Comparison of ENCODE assay signal across 8 cellular contexts in genomic region chr12:50734409-50735263, GRCh38. TPM values are rescaled to one million over a fixed set of nuclear protein-coding genes. Genes with fewer than 3 reads are reported as not detected.
DNase-seq lines count a peak whose midpoint lies in the region; ATAC-seq and TF ChIP-seq lines count a peak whose summit lies in the region.

No MANE protein-coding gene starts in this region.

- no peak overlapping the region for H3K4me3 Mint-ChIP-seq in stimulated activated naive B cell treated with anti-CD40 and anti-IgM and Interleukin-4, amounts not matched to agents 10 μg/mL and 1 μg/mL and 100 μg/mL, for 72 hours

- H3K36me3 Mint-ChIP-seq in stimulated activated naive B cell treated with anti-CD40 and anti-IgM and Interleukin-4, amounts not matched to agents 10 μg/mL and 1 μg/mL and 100 μg/mL, for 72 hours, result peaks cover 45 to 72% of the 10 kb centered on the region in 2 donors

- H3K9me3 Mint-ChIP-seq in stimulated activated naive B cell treated with anti-CD40 and anti-IgM and Interleukin-4, amounts not matched to agents 10 μg/mL and 1 μg/mL and 100 μg/mL, for 72 hours, result no peaks in the 10 kb centered on the region

- peak overlapping the region; percentile 31 for H3K27ac ChIP-seq in VCaP
- H3K27ac ChIP-seq in left ventricle myocardium inferior (replicated peaks), result no peak overlapping the region

- no peaks in the 10 kb centered on the region for H3K27me3 Mint-ChIP-seq in stimulated activated naive B cell treated with anti-CD40 and anti-IgM and Interleukin-4, amounts not matched to agents 10 μg/mL and 1 μg/mL and 100 μg/mL, for 72 hours

- H3K4me1 ChIP-seq in left ventricle myocardium inferior, result peaks cover 8% of the 10 kb centered on the region

- DNase-seq in NCI-H2107 treated with DMSO at 0.1 percent for 48 hours (lab: John Stamatoyannopoulos, UW; ENCODE audit: unreplicated experiment) (peak; percentile 13), NCI-H2107 (lab: John Stamatoyannopoulos, UW) (no peak), KBM-7 (peak; percentile 56), left ventricle myocardium inferior (no peak), NCI-H345 (lab: John Stamatoyannopoulos, UW) (no peak)
- DNase-seq in stimulated activated naive B cell treated with anti-CD40 and anti-IgM and Interleukin-4, amounts not matched to agents 10 μg/mL and 1 μg/mL and 100 μg/mL, for 72 hours, result no peak

- H3K27me3 ChIP-seq in left ventricle myocardium inferior (ENCODE audit: low read depth), result no peaks in the 10 kb centered on the region

- intact Hi-C loops in left ventricle myocardium inferior (cut with micrococcal nuclease), result no loop called here

- TF ChIP-seq CTCF in VCaP (conservative IDR thresholded peaks at IDR 0.05), result peak; percentile 83
- peak; percentile 73 for TF ChIP-seq CTCF in left ventricle myocardium inferior (IDR thresholded peaks at IDR 0.05; ENCODE audit: borderline replicate concordance)

- no peaks in the 10 kb centered on the region for H3K9me3 ChIP-seq in left ventricle myocardium inferior (replicated peaks)

- no peak overlapping the region for H3K4me3 ChIP-seq in left ventricle myocardium inferior

- in situ Hi-C loops in KBM-7 (cut with MboI; ENCODE audit: low pct_unique_long_range_greater_than_20kb, low sequenced_read_pairs), result loop anchor here (25.0 kb wide), 1 partner anchor 247 kb away; no protein-coding TSS in a partner anchor

- H3K4me1 Mint-ChIP-seq in stimulated activated naive B cell treated with anti-CD40 and anti-IgM and Interleukin-4, amounts not matched to agents 10 μg/mL and 1 μg/mL and 100 μg/mL, for 72 hours, result no peaks in the 10 kb centered on the region

- H3K36me3 ChIP-seq in left ventricle myocardium inferior, result peaks cover 94% of the 10 kb centered on the region

- H3K27ac Mint-ChIP-seq in stimulated activated naive B cell treated with anti-CD40 and anti-IgM and Interleukin-4, amounts not matched to agents 10 μg/mL and 1 μg/mL and 100 μg/mL, for 72 hours, result no peak overlapping the region

- peak; percentile 51 to 57 for ATAC-seq in stimulated activated naive B cell treated with anti-CD40 and anti-IgM and Interleukin-4, amounts not matched to agents 10 μg/mL and 1 μg/mL and 100 μg/mL, for 72 hours (replicated peaks)
- no peak for ATAC-seq in GM21528 (IDR thresholded peaks at IDR 0.05; ENCODE audit: low FRiP score, unreplicated experiment)

RNA-seq across cellular contexts. Expression of gene ATF1, which starts 29.3 kb away (rescaled TPM):
- total RNA-seq in left ventricle myocardium inferior, result 28.3 TPM

Comparison
In these comparisons a context has a peak if more than half of its experiments do, and no peak if none do; other contexts are left out.
1. DNase-seq: peak in NCI-H2107 treated with DMSO at 0.1 percent for 48 hours (single experiment) and KBM-7 (single experiment); none in NCI-H2107 (single experiment), left ventricle myocardium inferior (single experiment), stimulated activated naive B cell treated with anti-CD40 and anti-IgM and Interleukin-4, amounts not matched to agents 10 μg/mL and 1 μg/mL and 100 μg/mL, for 72 hours (single experiment) and NCI-H345 (single experiment).